ENCODE assay signal across 8 cellular contexts in the genomic region with DNA sequence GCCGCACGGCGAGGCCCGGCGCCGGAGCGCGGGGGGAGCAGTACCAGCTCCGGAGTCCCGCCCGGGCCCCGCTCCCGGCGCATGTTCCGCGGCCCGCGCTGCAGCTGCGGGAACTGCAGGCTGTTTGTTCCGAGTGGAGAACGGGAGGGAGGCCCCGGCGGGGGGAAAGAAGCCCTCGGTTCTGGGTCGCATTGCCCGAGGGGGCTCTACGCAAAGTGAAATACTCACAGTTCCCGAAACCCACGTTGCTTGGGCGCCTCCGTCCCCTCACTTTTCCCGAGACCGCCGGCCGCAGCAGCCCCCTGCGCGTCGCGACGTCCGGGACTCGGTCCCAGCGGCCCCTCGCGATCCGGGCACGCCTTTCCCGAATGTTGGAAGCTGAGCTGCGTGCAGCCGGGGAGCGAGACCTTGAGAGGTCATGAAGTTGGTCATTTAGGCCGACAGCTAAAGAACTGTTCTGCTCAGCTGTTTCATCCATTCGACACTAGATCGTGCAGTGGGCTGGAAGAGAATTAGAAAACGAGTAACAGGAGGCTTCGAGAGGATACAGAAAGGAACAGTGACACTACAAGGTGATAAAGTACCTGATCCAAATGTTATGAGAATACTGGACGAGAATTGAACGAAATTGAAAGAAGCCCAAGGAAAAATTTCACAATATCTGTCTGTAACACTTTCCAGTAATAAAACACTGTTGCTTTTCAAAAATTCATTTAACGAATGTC. TPM values are rescaled to one million over a fixed set of nuclear protein-coding genes. Genes with fewer than 3 reads are reported as not detected.
DNase-seq lines count a peak whose midpoint lies in the region; ATAC-seq and TF ChIP-seq lines count a peak whose summit lies in the region.

No MANE protein-coding gene starts in this region.

- peak; percentile 8 for ATAC-seq in GM18508 (IDR thresholded peaks at IDR 0.05; ENCODE audit: insufficient read depth, unreplicated experiment)
- peak; percentile 62 for ATAC-seq in T-helper 17 cell
- peak; percentile 67 to 68 for ATAC-seq in naive thymus-derived CD8-positive, alpha-beta T cell

- H3K27ac Mint-ChIP-seq in T-helper 17 cell, result no peak overlapping the region
- H3K27ac Mint-ChIP-seq in naive thymus-derived CD8-positive, alpha-beta T cell, result peak overlapping the region in 4 of 10 donors; percentile 33 to 62 (median 54)

- H3K4me1 Mint-ChIP-seq in T-helper 17 cell, result peaks cover 16% of the 10 kb centered on the region
- peaks cover 7 to 22% (median 18%) of the 10 kb centered on the region in 4 donors for H3K4me1 Mint-ChIP-seq in naive thymus-derived CD8-positive, alpha-beta T cell

- peaks cover 26% of the 10 kb centered on the region for H3K27me3 Mint-ChIP-seq in T-helper 17 cell
- H3K27me3 Mint-ChIP-seq in naive thymus-derived CD8-positive, alpha-beta T cell, result peaks cover 0 to 12% (median 4%) of the 10 kb centered on the region in 5 donors

- peak overlapping the region; percentile 94 for H3K27ac ChIP-seq in C4-2B
- peak overlapping the region; percentile 63 to 71 for H3K27ac ChIP-seq in esophagus (ENCODE audit: low read depth in 2 of 2, low read length in 1 of 2)

- peaks cover 3% of the 10 kb centered on the region for H3K36me3 Mint-ChIP-seq in T-helper 17 cell (ENCODE audit: low read depth)
- no peaks in the 10 kb centered on the region for H3K36me3 Mint-ChIP-seq in naive thymus-derived CD8-positive, alpha-beta T cell

- H3K4me1 ChIP-seq in esophagus (ENCODE audit: control insufficient read depth in 2 of 2, insufficient read depth in 2 of 2, low read length in 1 of 2), result peaks cover 3 to 4% of the 10 kb centered on the region in 2 donors

- no peaks in the 10 kb centered on the region for H3K9me3 ChIP-seq in T-helper 17 cell (ENCODE audit: control insufficient read depth, low read length, poor library complexity, severe bottlenecking)
- no peaks in the 10 kb centered on the region for H3K9me3 ChIP-seq in esophagus (ENCODE audit: control insufficient read depth in 2 of 2, insufficient read depth in 1 of 2, low read depth in 1 of 2, low read length in 1 of 2)

- no peaks in the 10 kb centered on the region for H3K36me3 ChIP-seq in esophagus (ENCODE audit: control insufficient read depth in 2 of 2, insufficient read depth in 2 of 2, low read length in 1 of 2)

- DNase-seq in HPDE6-E6E7 (ENCODE audit: extremely low spot score) (peak; percentile 13), T-helper 17 cell (no peak), NCI-H774 (lab: John Stamatoyannopoulos, UW) (no peak), ecto neural progenitor cell (ENCODE audit: low spot score) (no peak)
- no peak for DNase-seq in naive thymus-derived CD8-positive, alpha-beta T cell

- peak; percentile 18; the same call in 1 of the 2 replicates for TF ChIP-seq CTCF in C4-2B (conservative IDR thresholded peaks at IDR 0.05)

- POLR2A ChIA-PET in naive thymus-derived CD8-positive, alpha-beta T cell (lab: Charles Lee), result interaction anchor here (0.5 to 1.2 kb wide), 5 partner anchors 99 to 701 kb away, joined by 3 to 4 read pairs (median 4); a partner anchor contains a TSS

- H3K4me3 Mint-ChIP-seq in T-helper 17 cell, result peak overlapping the region; percentile 82
- H3K4me3 Mint-ChIP-seq in naive thymus-derived CD8-positive, alpha-beta T cell, result peak overlapping the region; percentile 65 to 85 (median 82)

- H3K4me3 ChIP-seq in esophagus (ENCODE audit: low read depth in 1 of 2, low read length in 2 of 2), result peak overlapping the region; percentile 77 to 99

- H3K27me3 ChIP-seq in esophagus (ENCODE audit: control insufficient read depth in 1 of 2, insufficient read depth in 2 of 2, low read length in 2 of 2), result no peaks in the 10 kb centered on the region

- H3K9me3 Mint-ChIP-seq in naive thymus-derived CD8-positive, alpha-beta T cell, result peaks cover 0 to 1% (median 0%) of the 10 kb centered on the region in 9 donors

- 2 to 3% methylated on average over 48 to 59 of the region's 59 CpGs for WGBS in esophagus, 2 donors

RNA-seq across cellular contexts. Expression of a gene that starts 0.6 kb away (rescaled TPM):
- 1 to 10 TPM; 2.5 to 2.8 TPM for total RNA-seq in T-helper 17 cell
- polyA plus RNA-seq in esophagus, result 1 to 10 TPM; 2.0 to 2.1 TPM
- 1 to 10 TPM; 8.2 to 8.7 TPM for total RNA-seq in naive thymus-derived CD8-positive, alpha-beta T cell
- polyA plus RNA-seq in naive thymus-derived CD8-positive, alpha-beta T cell, result 1 to 10 TPM; 3.6 to 4.2 (median 4.1) TPM

Comparison
In these comparisons a context has a peak if more than half of its experiments do, and no peak if none do; other contexts are left out.
1. ATAC-seq: peak in every context shown above with its lines; median percentile 68 in naive thymus-derived CD8-positive, alpha-beta T cell; 62 in T-helper 17 cell; 8 in GM18508.